In the genomic region with DNA sequence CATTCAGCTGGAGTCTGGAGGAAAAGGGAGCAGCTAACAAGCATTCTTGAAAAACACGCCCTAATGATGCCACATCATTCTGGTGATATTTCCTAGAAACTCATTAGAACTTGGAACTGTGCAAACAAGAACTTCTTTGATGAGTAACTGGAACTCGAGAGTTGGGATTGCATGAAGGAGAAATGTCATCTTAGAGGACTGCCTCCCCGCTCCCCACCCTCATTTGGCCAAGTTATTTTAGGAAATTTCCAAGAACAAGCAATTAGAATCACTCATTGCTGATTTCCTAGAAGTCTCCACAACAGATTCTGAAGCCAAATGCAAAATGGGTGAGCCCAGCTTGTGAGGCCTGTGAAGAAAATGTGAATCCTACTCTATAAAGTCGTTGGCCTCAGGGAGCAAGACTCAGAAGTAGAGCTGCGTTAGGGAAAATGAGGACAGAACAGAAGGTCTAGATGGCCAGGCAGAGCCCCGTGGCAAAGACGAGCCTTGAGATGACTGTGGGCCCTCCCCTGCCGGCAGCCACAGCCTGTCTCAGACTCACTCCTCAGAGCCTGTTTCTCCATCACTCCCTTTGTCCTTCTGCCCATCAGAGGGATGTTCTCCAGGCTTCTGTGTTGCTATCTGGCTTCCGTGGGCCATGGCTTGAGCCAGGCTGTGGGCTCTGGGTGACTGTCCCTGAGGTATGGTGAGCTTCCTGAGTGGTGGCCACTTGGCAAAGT, we compare ENCODE assay signal across 25 cellular contexts. TPM values are rescaled to one million over a fixed set of nuclear protein-coding genes. Genes with fewer than 3 reads are reported as not detected.
A peak's percentile ranks its signal among the peaks of the same experiment; 100 is the strongest.
DNase-seq lines count a peak whose midpoint lies in the region; ATAC-seq, FAIRE-seq and TF ChIP-seq lines count a peak whose summit lies in the region.
"Had no signal": no experiment of that assay in that cellular context is flagged by ENCODE, and none has a peak within 500 bp of the region (broad histone marks: within the 10 kb centered on the region; RNA-seq: fewer than 3 reads in every experiment).

No MANE protein-coding gene starts in this region.

- ATAC-seq in left ventricle myocardium superior, result peak; percentile 16

- no peaks in the 10 kb centered on the region for H3K4me1 Mint-ChIP-seq in astrocyte (ENCODE audit: low read depth, unreplicated experiment)
- H3K4me1 Mint-ChIP-seq: CD14-positive monocyte had no signal

- TF ChIP-seq CTCF in astrocyte (IDR thresholded peaks at IDR 0.05; ENCODE audit: insufficient read depth, low read depth, low read length) (no peak), spleen (IDR thresholded peaks at IDR 0.05 in 8 of 11, conservative IDR thresholded peaks at IDR 0.05 in 3 of 11) (no peak)

- H3K9ac ChIP-seq in astrocyte (ENCODE audit: low read length), result no peak overlapping the region

- intact Hi-C loops in left ventricle myocardium superior (cut with micrococcal nuclease) (no loop called here), spleen (cut with DNase I; ENCODE audit: low total_unique reads) (no loop called here)

- H3K9me3 ChIP-seq in astrocyte (ENCODE audit: insufficient read depth, low read depth, low read length), result no peaks in the 10 kb centered on the region
- H3K9me3 ChIP-seq in spleen, result no peaks in the 10 kb centered on the region
- H3K9me3 ChIP-seq: pancreas, tibial artery had no signal

- no peaks in the 10 kb centered on the region for H3K36me3 Mint-ChIP-seq in astrocyte (ENCODE audit: low read depth, unreplicated experiment)
- H3K36me3 Mint-ChIP-seq: CD14-positive monocyte had no signal

- H3K4me1 ChIP-seq in astrocyte (ENCODE audit: insufficient read depth, low read length), result peaks cover 6% of the 10 kb centered on the region
- no peaks in the 10 kb centered on the region for H3K4me1 ChIP-seq in spleen
- H3K4me1 ChIP-seq: pancreas, tibial artery had no signal

- peaks cover 15% of the 10 kb centered on the region for H3K36me3 ChIP-seq in astrocyte (ENCODE audit: insufficient read depth, low read length)
- H3K36me3 ChIP-seq in spleen, result no peaks in the 10 kb centered on the region
- H3K36me3 ChIP-seq: cardiac muscle cell, pancreas, tibial artery had no signal

- no peak overlapping the region for H3K4me3 Mint-ChIP-seq in astrocyte (ENCODE audit: unreplicated experiment)
- H3K4me3 Mint-ChIP-seq: CD14-positive monocyte had no signal

- no peak overlapping the region for H2AFZ ChIP-seq in astrocyte (ENCODE audit: low read depth, low read length)
- H2AFZ ChIP-seq: PC-9 had no signal

- peaks cover 41% of the 10 kb centered on the region for H3K27me3 Mint-ChIP-seq in astrocyte (ENCODE audit: low read depth, unreplicated experiment)

- FAIRE-seq in astrocyte (lab: Jason Lieb, UNC) (no peak), urothelium cell line (lab: Jason Lieb, UNC) (no peak)
- FAIRE-seq: pancreas, small intestine had no signal

- WGBS in spleen, 5 donors, result 66 to 84% (median 80%) methylated on average over 9 of the region's 9 CpGs

- TF ChIP-seq POLR2A in spleen (IDR thresholded peaks at IDR 0.05), result no peak

- H3K27ac ChIP-seq in astrocyte (ENCODE audit: low read depth, low read length), result no peak overlapping the region
- H3K27ac ChIP-seq in spleen, result peak overlapping the region in 1 of 8 donors; percentile 13
- H3K27ac ChIP-seq: 22Rv1, cardiac muscle cell, pancreas, PC-9, tibial artery had no signal

- peaks cover 4% of the 10 kb centered on the region for H3K9me3 Mint-ChIP-seq in astrocyte (ENCODE audit: unreplicated experiment)

- DNase-seq in activated CD8-positive, alpha-beta memory T cell treated with anti-CD3 and anti-CD28 coated beads, Interleukin-2, amount 50 U/mL, for 4 hours, result peak; percentile 2
- no peak for DNase-seq in activated CD8-positive, alpha-beta memory T cell treated with anti-CD3 and anti-CD28 coated beads, Interleukin-2, amount 50 U/mL, for 48 hours
- DNase-seq in astrocyte (ENCODE audit: low read depth) (peak; percentile 63), left ventricle myocardium superior (no peak), spleen (peak; percentile 62), NCI-H526 treated with DMSO at 0.1 percent for 48 hours (lab: John Stamatoyannopoulos, UW) (no peak), Kasumi-1 (lab: John Stamatoyannopoulos, UW) (no peak), urothelium cell line (ENCODE audit: low spot score) (no peak)
- DNase-seq: activated CD4-positive, alpha-beta T cell treated with anti-CD3 and anti-CD28 coated beads, Interleukin-2, amount 50 U/mL, for 48 hours; activated T-cell treated with anti-CD3 and anti-CD28 coated beads, Interleukin-2, amount 50 U/mL, for 48 hours; DMS53; effector CD4-positive, alpha-beta T cell; kidney glomerular epithelial cell; NCI-H1092 treated with DMSO at 0.1 percent for 48 hours; NCI-H2107; PC-9; small intestine had no signal

- no peak overlapping the region for H3K4me2 ChIP-seq in astrocyte (ENCODE audit: low read length)
- H3K4me2 ChIP-seq: PC-9 had no signal

- no peak overlapping the region for H3K4me3 ChIP-seq in astrocyte (ENCODE audit: insufficient read depth, low read depth, low read length)
- H3K4me3 ChIP-seq in spleen, result no peak overlapping the region
- H3K4me3 ChIP-seq: cardiac muscle cell, pancreas, PC-9, tibial artery had no signal

- peaks cover 63% of the 10 kb centered on the region for H3K79me2 ChIP-seq in astrocyte (ENCODE audit: insufficient read depth, low read length)

- peak overlapping the region; percentile 62 for H3K27ac Mint-ChIP-seq in astrocyte (ENCODE audit: unreplicated experiment)
- H3K27ac Mint-ChIP-seq: CD14-positive monocyte had no signal

- H3K27me3 ChIP-seq in astrocyte (ENCODE audit: insufficient read depth, low read length) (no peaks in the 10 kb centered on the region), spleen (replicated peaks in 1 of 7) (peaks cover 0 to 4% (median 0%) of the 10 kb centered on the region in 7 donors)
- H3K27me3 ChIP-seq: cardiac muscle cell, pancreas, tibial artery had no signal

- H4K20me1 ChIP-seq in astrocyte (ENCODE audit: insufficient read depth, low read length), result peaks cover 83% of the 10 kb centered on the region

RNA-seq across cellular contexts. Expression of a gene that starts 38.4 kb away (rescaled TPM):
- 0.18 and 0.31 TPM in 2 replicates for total RNA-seq in astrocyte
- total RNA-seq in left ventricle myocardium superior, result not detected
- not detected for total RNA-seq in spleen
- under 1 TPM in 1 of 3 donors, not detected in 2; under 0.01 TPM for polyA plus RNA-seq in spleen
- total RNA-seq: fibroblast of lung, H4, mononuclear cell, PC-9 had no signal
- polyA plus RNA-seq: cardiac muscle cell, CD14-positive monocyte, fibroblast of lung, small intestine had no signal

RNA-seq across cellular contexts. Expression of a gene that starts 39.2 kb away (rescaled TPM):
- total RNA-seq in astrocyte (not detected in 2 replicates), left ventricle myocardium superior (20.6 TPM), spleen (100 to 1,000 TPM in 5 of 7 donors, 10 to 100 TPM in 2; 86.5 to 282 (median 174) TPM)
- polyA plus RNA-seq in spleen, result 100 to 1,000 TPM in 2 of 3 donors, 10 to 100 TPM in 1; 86.6 to 763 (median 435) TPM
- total RNA-seq: cardiac muscle cell, H4, PC-9 had no signal
- polyA plus RNA-seq: cardiac muscle cell, CD14-positive monocyte had no signal

Comparison
In these comparisons a context has a peak if more than half of its experiments do, and no peak if none do; other contexts are left out.
1. DNase-seq: peak in activated CD8-positive, alpha-beta memory T cell treated with anti-CD3 and anti-CD28 coated beads, Interleukin-2, amount 50 U/mL, for 4 hours (single experiment), astrocyte (single experiment) and spleen (single experiment); none in activated CD8-positive, alpha-beta memory T cell treated with anti-CD3 and anti-CD28 coated beads, Interleukin-2, amount 50 U/mL, for 48 hours (single experiment), left ventricle myocardium superior (single experiment), NCI-H526 treated with DMSO at 0.1 percent for 48 hours (single experiment), Kasumi-1 (0 of 2) and urothelium cell line (single experiment).
2. RNA of a gene that starts 39.2 kb away (total RNA-seq): 86.5 to 282 TPM in spleen and 20.6 TPM in left ventricle myocardium superior (single experiment); not detected in astrocyte; every median in the first group is over 10 times any median in the second.